9 cellular contexts compared by ENCODE assay signal in genomic region chr21:17491716-17492414, GRCh38. TPM values are rescaled to one million over a fixed set of nuclear protein-coding genes. Genes with fewer than 3 reads are reported as not detected.
DNase-seq lines count a peak whose midpoint lies in the region; ATAC-seq and TF ChIP-seq lines count a peak whose summit lies in the region.
"Had no signal": no experiment of that assay in that cellular context is flagged by ENCODE, and none has a peak within 500 bp of the region (broad histone marks: within the 10 kb centered on the region; RNA-seq: fewer than 3 reads in every experiment).

No MANE protein-coding gene starts in this region.

- DNase-seq in AG04449 (ENCODE audit: low read depth, low spot score) (peak; percentile 84), HCT116 (ENCODE audit: low read depth, low spot score) (peak; percentile 26), SKM-1 (lab: John Stamatoyannopoulos, UW; ENCODE audit: unreplicated experiment) (peak; percentile 11), globus pallidus (ENCODE audit: low spot score) (peak; percentile 42), DMS79 treated with DMSO at 0.1 percent for 48 hours (lab: John Stamatoyannopoulos, UW) (no peak), HuH-7 (ENCODE audit: low spot score) (no peak), HuH-7.5 (ENCODE audit: low spot score) (no peak)
- DNase-seq: activated naive CD8-positive, alpha-beta T cell treated with anti-CD3 and anti-CD28 coated beads, Interleukin-2, amount 10 ng/mL, durations not matched to agents 7 days and 5 days had no signal

- no peak overlapping the region for H3K9ac ChIP-seq in HCT116 (ENCODE audit: low read length)

- peaks cover 37% of the 10 kb centered on the region for H3K27me3 ChIP-seq in HCT116 (ENCODE audit: insufficient read depth, low read length)

- RAD21 ChIA-PET in HCT116 (lab: Charles Lee; ENCODE audit: low non-redundant PET in 1 of 2, low total read pairs in 2 of 2, uncharacterized antibody in 2 of 2, unreplicated experiment in 2 of 2) = no interaction called here

- H3K9me2 ChIP-seq in HCT116 (ENCODE audit: insufficient read depth) = no peaks in the 10 kb centered on the region

- H2AFZ ChIP-seq in HCT116 (ENCODE audit: low read depth, low read length, poor library complexity, severe bottlenecking) = no peak overlapping the region

- TF ChIP-seq RAD21 in HCT116 (IDR thresholded peaks at IDR 0.05; ENCODE audit: low read depth) = no peak

- H3K79me2 ChIP-seq in HCT116 (ENCODE audit: insufficient read depth, low read length) = no peaks in the 10 kb centered on the region

- CTCF ChIA-PET in AG04449 (lab: Yijun Ruan, JAX) = interaction anchor here (1.2 kb wide), 1 partner anchor 20 kb away, joined by 3 read pairs; no protein-coding TSS in a partner anchor
- CTCF ChIA-PET in HCT116 (lab: Charles Lee) = interaction anchor here (0.9 kb wide), 1 partner anchor 105 kb away, joined by 3 read pairs; no protein-coding TSS in a partner anchor

- TF ChIP-seq CTCF in AG04449 (IDR thresholded peaks at IDR 0.05; ENCODE audit: insufficient read depth, low read length, missing control alignments) (no peak), HCT116 (IDR thresholded peaks at IDR 0.05 in 2 of 3, conservative IDR thresholded peaks at IDR 0.05 in 1 of 3; ENCODE audit: borderline replicate concordance in 1 of 3, insufficient read depth in 1 of 3, low read depth in 2 of 3, low read length in 2 of 3) (no peak)

- ATAC-seq in HCT116 = peak; percentile 70
- ATAC-seq in HG03432 (IDR thresholded peaks at IDR 0.05; ENCODE audit: unreplicated experiment) = no peak

- H4K20me1 ChIP-seq in HCT116 (ENCODE audit: insufficient read depth) = no peaks in the 10 kb centered on the region

- POLR2A ChIA-PET in AG04449 (lab: Yijun Ruan, JAX) = no interaction called here
- POLR2A ChIA-PET in HCT116 (lab: Charles Lee) = interaction anchor here (0.8 kb wide), 1 partner anchor 20 kb away, joined by 3 read pairs; no protein-coding TSS in a partner anchor

- no peak overlapping the region for H3K27ac ChIP-seq in HCT116 (ENCODE audit: low read depth, low read length)

- H3K4me3 ChIP-seq in AG04449 (ENCODE audit: low read depth, low read length) (no peak overlapping the region), HCT116 (replicated peaks in 1 of 2; ENCODE audit: low read depth in 1 of 2, low read length in 2 of 2) (no peak overlapping the region)

- TF ChIP-seq POLR2A in HCT116 (IDR thresholded peaks at IDR 0.05; ENCODE audit: borderline replicate concordance, extremely low read depth, insufficient read depth, insufficient read length) = no peak

- H3K9me3 ChIP-seq in HCT116 (ENCODE audit: control insufficient read depth in 1 of 2, insufficient read depth in 1 of 2, low read depth in 1 of 2, low read length in 2 of 2) = no peaks in the 10 kb centered on the region

- H3K4me1 ChIP-seq in HCT116 (ENCODE audit: control insufficient read depth in 1 of 2, insufficient read depth in 2 of 2, low read length in 2 of 2) = peaks cover 18 to 20% of the 10 kb centered on the region in 2 experiments

- H3K4me2 ChIP-seq in HCT116 (ENCODE audit: low read length) = peak overlapping the region; percentile 31; the same call in 1 of the 2 replicates

- H3K36me3 ChIP-seq in HCT116 (ENCODE audit: control insufficient read depth in 1 of 2, insufficient read depth in 2 of 2, low read length in 2 of 2) = no peaks in the 10 kb centered on the region

- intact Hi-C loops in HCT116 (cut with micrococcal nuclease) = loop anchor here (5.0 kb wide), 1 partner anchor 40 kb away; no protein-coding TSS in a partner anchor

- BruUV-seq in HCT116 (replicated peaks; lab: Mats Ljungman, UMichigan) = no TSS peak

TF ChIP-seq in HCT116, 20 proteins besides CTCF, POLR2A, EP300 and RAD21:
- TF ChIP-seq EZH2phosphoT487 (IDR thresholded peaks at IDR 0.05; ENCODE audit: borderline replicate concordance) (no peak), MAX (IDR thresholded peaks at IDR 0.05) (no peak), TCF7L2 (IDR thresholded peaks at IDR 0.05; ENCODE audit: borderline replicate concordance, extremely low read depth, insufficient read depth, insufficient read length) (no peak), SRF (IDR thresholded peaks at IDR 0.05; ENCODE audit: low read depth) (no peak), EZH2 (IDR thresholded peaks at IDR 0.05) (no peak), SP1 (IDR thresholded peaks at IDR 0.05; ENCODE audit: low read depth) (no peak), ZNF274 (IDR thresholded peaks at IDR 0.05; ENCODE audit: low read depth, low read length) (no peak)

RNA-seq across cellular contexts. Expression of gene CXADR, which starts 21.0 kb away (rescaled TPM):
- 21.6 TPM for total RNA-seq in HCT116 (2021; ENCODE audit: unreplicated experiment)
- polyA plus RNA-seq in HCT116 (2012) = 10.3 and 10.8 TPM in 2 replicates

Comparison
In these comparisons a context has a peak if more than half of its experiments do, and no peak if none do; other contexts are left out.
1. DNase-seq: peak in AG04449 (single experiment), HCT116 (single experiment), SKM-1 (single experiment) and globus pallidus (single experiment); none in DMS79 treated with DMSO at 0.1 percent for 48 hours (single experiment), HuH-7 (single experiment) and HuH-7.5 (single experiment).